Comparison of ENCODE assay signal across 8 cellular contexts in genomic region chr4:173371292-173372192, GRCh38. TPM values are rescaled to one million over a fixed set of nuclear protein-coding genes. Genes with fewer than 3 reads are reported as not detected.
DNase-seq lines count a peak whose midpoint lies in the region; ATAC-seq and TF ChIP-seq lines count a peak whose summit lies in the region.

No MANE protein-coding gene starts in this region.

- H2AFZ ChIP-seq in PC-9 = peak overlapping the region; percentile 99

- H3K4me2 ChIP-seq in PC-9 = peak overlapping the region; percentile 91

- 0 out of 2 replicates have a peak, but pooled peaks cover 3% of the 10 kb centered on the region for H3F3A ChIP-seq in PC-9 (ENCODE audit: insufficient read depth, low read depth)

- peak overlapping the region; percentile 82 for H3K4me3 ChIP-seq in PC-9
- H3K4me3 ChIP-seq in fibroblast of mammary gland (ENCODE audit: control insufficient read depth, low read depth, low read length) = peak overlapping the region; percentile 74
- peak overlapping the region; percentile 99 for H3K4me3 ChIP-seq in naive thymus-derived CD4-positive, alpha-beta T cell (ENCODE audit: low read length)
- peak overlapping the region; percentile 78 to 98 (median 96) for H3K4me3 ChIP-seq in subcutaneous abdominal adipose tissue (ENCODE audit: low read depth in 1 of 5, low read length in 5 of 5)

- H3K9ac ChIP-seq in subcutaneous abdominal adipose tissue (ENCODE audit: low read length in 5 of 5) = peak overlapping the region; percentile 53 to 76 (median 68)

- no peak for TF ChIP-seq CTCF in PC-9 (conservative IDR thresholded peaks at IDR 0.05)
- TF ChIP-seq CTCF in fibroblast of mammary gland (conservative IDR thresholded peaks at IDR 0.05; ENCODE audit: control insufficient read depth, insufficient read depth, low read depth, low read length) = no peak

- DNase-seq in COLO668 (lab: John Stamatoyannopoulos, UW; ENCODE audit: unreplicated experiment) = peak; percentile 67
- peak; percentile 48 to 56 for DNase-seq in PC-9
- peak; percentile 72 for DNase-seq in fibroblast of mammary gland (ENCODE audit: low read depth)
- DNase-seq in naive thymus-derived CD4-positive, alpha-beta T cell = peak; percentile 26 to 50 (median 44)

- TSS peak; percentile 22 for BruUV-seq in PC-9 (replicated peaks; lab: Mats Ljungman, UMichigan)

- CTCF ChIA-PET in PC-9 (lab: Charles Lee) = interaction anchor here (1.4 kb wide), 1 partner anchor 358 kb away, joined by 6 read pairs; no protein-coding TSS in a partner anchor
- CTCF ChIA-PET in naive thymus-derived CD4-positive, alpha-beta T cell (lab: Charles Lee) = interaction anchor here (0.5 to 2.4 kb wide), 2 partner anchors 14 to 38 kb away, joined by 5 to 8 read pairs; partner anchors contain the start of gene HMGB2

- H3K4me1 Mint-ChIP-seq in activated T-helper 17 cell treated with anti-CD3 and anti-CD28 coated beads, Interleukin-2, amount 50 U/mL, for 72 hours = peaks cover 28% of the 10 kb centered on the region
- peaks cover 14 to 40% (median 18%) of the 10 kb centered on the region in 7 donors for H3K4me1 Mint-ChIP-seq in naive thymus-derived CD4-positive, alpha-beta T cell

- no peaks in the 10 kb centered on the region for H3K9me2 ChIP-seq in PC-9 (ENCODE audit: insufficient read depth)

- H3K4me1 ChIP-seq in PC-9 (replicated peaks; ENCODE audit: insufficient read depth) = no peaks in the 10 kb centered on the region
- H3K4me1 ChIP-seq in naive thymus-derived CD4-positive, alpha-beta T cell (ENCODE audit: control insufficient read depth in 2 of 2, insufficient read depth in 2 of 2, low read length in 2 of 2) = peaks cover 5 to 20% of the 10 kb centered on the region in 2 donors
- H3K4me1 ChIP-seq in subcutaneous abdominal adipose tissue (ENCODE audit: control insufficient read depth in 5 of 5, insufficient read depth in 5 of 5, low read length in 5 of 5) = peaks cover 2 to 20% (median 15%) of the 10 kb centered on the region in 5 donors

- H3K9me3 Mint-ChIP-seq in activated T-helper 17 cell treated with anti-CD3 and anti-CD28 coated beads, Interleukin-2, amount 50 U/mL, for 72 hours = no peaks in the 10 kb centered on the region
- H3K9me3 Mint-ChIP-seq in naive thymus-derived CD4-positive, alpha-beta T cell = peaks cover 0 to 3% (median 0%) of the 10 kb centered on the region in 11 donors

- POLR2A ChIA-PET in PC-9 (lab: Charles Lee; ENCODE audit: unreplicated experiment) = interaction anchor here (0.6 to 0.7 kb wide), 3 partner anchors 204 to 1030 kb away, joined by 4 to 33 read pairs (median 5); no protein-coding TSS in a partner anchor
- POLR2A ChIA-PET in naive thymus-derived CD4-positive, alpha-beta T cell (lab: Charles Lee) = interaction anchor here (1.0 to 9.4 kb wide), 3 partner anchors 39 to 913 kb away, joined by 3 to 209 read pairs (median 3); partner anchors contain the start of gene HMGB2

- H3K4me3 Mint-ChIP-seq in activated T-helper 17 cell treated with anti-CD3 and anti-CD28 coated beads, Interleukin-2, amount 50 U/mL, for 72 hours = peak overlapping the region; percentile 99
- H3K4me3 Mint-ChIP-seq in naive thymus-derived CD4-positive, alpha-beta T cell = peak overlapping the region; percentile 89 to 98 (median 94)

- intact Hi-C loops in PC-9 (cut with micrococcal nuclease; ENCODE audit: unreplicated experiment) = loop anchor here (1.0 to 2.0 kb wide), 2 partner anchors 45 to 203 kb away; partner anchors contain the start of gene GALNT7
- intact Hi-C loops in naive thymus-derived CD4-positive, alpha-beta T cell (cut with micrococcal nuclease) = loop anchor here (1.0 to 5.0 kb wide), 4 partner anchors 8 to 1151 kb away; partner anchors contain the start of gene HPGD (in 1 of the 2)

- ATAC-seq in GM19452 (IDR thresholded peaks at IDR 0.05; ENCODE audit: unreplicated experiment) (peak; percentile 20), HG03558 (IDR thresholded peaks at IDR 0.05; ENCODE audit: extremely low read depth, unreplicated experiment) (peak; percentile 4)
- peak; percentile 9 for ATAC-seq in activated T-helper 17 cell treated with anti-CD3 and anti-CD28 coated beads, Interleukin-2, amount 50 U/mL, for 72 hours (replicated peaks)
- no peak for ATAC-seq in naive thymus-derived CD4-positive, alpha-beta T cell

- no peaks in the 10 kb centered on the region for H3K27me3 ChIP-seq in PC-9 (ENCODE audit: insufficient read depth, low read depth)
- peaks cover 0 to 10% of the 10 kb centered on the region in 2 donors for H3K27me3 ChIP-seq in naive thymus-derived CD4-positive, alpha-beta T cell (ENCODE audit: control insufficient read depth in 2 of 2, insufficient read depth in 2 of 2, low read length in 2 of 2)
- no peaks in the 10 kb centered on the region for H3K27me3 ChIP-seq in subcutaneous abdominal adipose tissue (ENCODE audit: control insufficient read depth in 5 of 5, insufficient read depth in 4 of 5, low read length in 5 of 5)

- no peaks in the 10 kb centered on the region for H3K27me3 Mint-ChIP-seq in activated T-helper 17 cell treated with anti-CD3 and anti-CD28 coated beads, Interleukin-2, amount 50 U/mL, for 72 hours
- H3K27me3 Mint-ChIP-seq in naive thymus-derived CD4-positive, alpha-beta T cell = peaks cover 2 to 34% (median 17%) of the 10 kb centered on the region in 5 donors

- peaks cover 82% of the 10 kb centered on the region for H3K36me3 Mint-ChIP-seq in activated T-helper 17 cell treated with anti-CD3 and anti-CD28 coated beads, Interleukin-2, amount 50 U/mL, for 72 hours (ENCODE audit: low read depth)
- peaks cover 0 to 17% (median 0%) of the 10 kb centered on the region in 5 donors for H3K36me3 Mint-ChIP-seq in naive thymus-derived CD4-positive, alpha-beta T cell

- H3K9me3 ChIP-seq in PC-9 (ENCODE audit: insufficient read depth, low read depth) (no peaks in the 10 kb centered on the region), subcutaneous abdominal adipose tissue (ENCODE audit: control insufficient read depth in 5 of 5, low read length in 5 of 5) (no peaks in the 10 kb centered on the region)
- H3K9me3 ChIP-seq in naive thymus-derived CD4-positive, alpha-beta T cell (ENCODE audit: control insufficient read depth in 2 of 3, low read length in 3 of 3) = no peaks in the 10 kb centered on the region

- 0 out of 2 replicates have a peak, but pooled peaks cover 2% of the 10 kb centered on the region for H3K79me2 ChIP-seq in PC-9 (ENCODE audit: low read depth)

- H3K36me3 ChIP-seq in PC-9 (ENCODE audit: low read depth) = no peaks in the 10 kb centered on the region
- H3K36me3 ChIP-seq in naive thymus-derived CD4-positive, alpha-beta T cell (ENCODE audit: control insufficient read depth in 2 of 3, insufficient read depth in 3 of 3, low read length in 3 of 3) = peaks cover 0 to 3% (median 0%) of the 10 kb centered on the region in 3 experiments
- no peaks in the 10 kb centered on the region for H3K36me3 ChIP-seq in subcutaneous abdominal adipose tissue (ENCODE audit: control insufficient read depth in 5 of 5, insufficient read depth in 5 of 5, low read length in 5 of 5)

- no peaks in the 10 kb centered on the region for H4K20me1 ChIP-seq in PC-9 (ENCODE audit: insufficient read depth)

- peak overlapping the region; percentile 99 for H3K27ac Mint-ChIP-seq in activated T-helper 17 cell treated with anti-CD3 and anti-CD28 coated beads, Interleukin-2, amount 50 U/mL, for 72 hours
- peak overlapping the region in 8 of 9 donors; percentile 9 to 91 (median 78) for H3K27ac Mint-ChIP-seq in naive thymus-derived CD4-positive, alpha-beta T cell

- H3K27ac ChIP-seq in PC-9 (no peak overlapping the region), subcutaneous abdominal adipose tissue (ENCODE audit: low read depth, low read length) (peak overlapping the region; percentile 72)
- no peak overlapping the region for H3K27ac ChIP-seq in naive thymus-derived CD4-positive, alpha-beta T cell (ENCODE audit: low read depth, low read length)

RNA-seq across cellular contexts. Expression of gene SAP30, which starts 0.8 kb away (rescaled TPM):
- total RNA-seq in PC-9 (2021) = 8.0 and 11.4 TPM in 2 replicates
- total RNA-seq in activated T-helper 17 cell treated with anti-CD3 and anti-CD28 coated beads, Interleukin-2, amount 50 U/mL, for 72 hours = 10 to 100 TPM; 31.7 to 57.4 TPM
- 10 to 100 TPM in 1 of 5 experiments, 1 to 10 TPM in 3, under 1 TPM in 1; 0.48 to 27.4 (median 1.1) TPM for total RNA-seq in naive thymus-derived CD4-positive, alpha-beta T cell
- polyA plus RNA-seq in naive thymus-derived CD4-positive, alpha-beta T cell = 1 to 10 TPM in 1 of 2 donors, under 1 TPM in 1; 0.89 to 2.6 TPM

RNA-seq across cellular contexts. Expression of gene SCRG1, which starts 27.4 kb away (rescaled TPM):
- not detected in 2 replicates for total RNA-seq in PC-9 (2021)
- not detected for total RNA-seq in activated T-helper 17 cell treated with anti-CD3 and anti-CD28 coated beads, Interleukin-2, amount 50 U/mL, for 72 hours
- not detected for total RNA-seq in naive thymus-derived CD4-positive, alpha-beta T cell
- polyA plus RNA-seq in naive thymus-derived CD4-positive, alpha-beta T cell = not detected

RNA-seq across cellular contexts. Expression of gene HMGB2, which starts 37.4 kb away (rescaled TPM):
- total RNA-seq in PC-9 (2021) = 202 and 213 TPM in 2 replicates
- 100 to 1,000 TPM; 431 to 468 TPM for total RNA-seq in activated T-helper 17 cell treated with anti-CD3 and anti-CD28 coated beads, Interleukin-2, amount 50 U/mL, for 72 hours
- total RNA-seq in naive thymus-derived CD4-positive, alpha-beta T cell = 100 to 1,000 TPM in 3 of 5 experiments, 10 to 100 TPM in 2; 89.3 to 542 (median 106) TPM
- 100 to 1,000 TPM; 154 to 232 TPM for polyA plus RNA-seq in naive thymus-derived CD4-positive, alpha-beta T cell
